In genomic region chr10:60729106-60729505, GRCh38 we compare ENCODE assay signal across 1 cellular context.
TF ChIP-seq lines count a peak whose summit lies in the region.

No MANE protein-coding gene starts in this region.

TF ChIP-seq in HEK293, 187 proteins besides CTCF, POLR2A, EP300 and RAD21 (continued from another document):
- TF ChIP-seq PRDM6 (tag by site-specific recombination; IDR thresholded peaks at IDR 0.05), result peak; percentile 45; the same call in 1 of the 2 replicates
